Comparison of ENCODE assay signal across 10 cellular contexts in genomic region chr5:57442080-57442839, GRCh38. TPM values are rescaled to one million over a fixed set of nuclear protein-coding genes. Genes with fewer than 3 reads are reported as not detected.
DNase-seq lines count a peak whose midpoint lies in the region; ATAC-seq and TF ChIP-seq lines count a peak whose summit lies in the region.
"Had no signal": no experiment of that assay in that cellular context is flagged by ENCODE, and none has a peak within 500 bp of the region (broad histone marks: within the 10 kb centered on the region; RNA-seq: fewer than 3 reads in every experiment).

No MANE protein-coding gene starts in this region.

- peak overlapping the region; percentile 99 for H2BK120ac ChIP-seq in mesenchymal stem cell (ENCODE audit: low read depth, low read length)

- peak overlapping the region; percentile 27 for H3K9ac ChIP-seq in adipocyte (ENCODE audit: low read length)
- peak overlapping the region; percentile 68 for H3K9ac ChIP-seq in mesenchymal stem cell (ENCODE audit: low read length)

- peak overlapping the region; percentile 74 for H4K8ac ChIP-seq in mesenchymal stem cell (ENCODE audit: low read length)

- H2BK15ac ChIP-seq in mesenchymal stem cell (ENCODE audit: low read depth, poor library complexity, severe bottlenecking): no peak overlapping the region

- peak overlapping the region; percentile 54 for H3K27ac ChIP-seq in mesenchymal stem cell (ENCODE audit: low read length, poor library complexity, severe bottlenecking)

- no peak for ATAC-seq in HG02678 (IDR thresholded peaks at IDR 0.05; ENCODE audit: unreplicated experiment)
- no peak for ATAC-seq in HG03175 (IDR thresholded peaks at IDR 0.05; ENCODE audit: unreplicated experiment)
- ATAC-seq in GM18861 (IDR thresholded peaks at IDR 0.05; ENCODE audit: unreplicated experiment): no peak

- H3K4me1 ChIP-seq in adipocyte (ENCODE audit: control insufficient read depth, insufficient read depth, low read length) (peaks cover 46% of the 10 kb centered on the region), mesenchymal stem cell (ENCODE audit: control insufficient read depth, insufficient read depth, low read depth, low read length) (peaks cover 11% of the 10 kb centered on the region)

- WGBS in mesenchymal stem cell: 89% methylated on average over 2 of the region's 4 CpGs

- H3K79me1 ChIP-seq in mesenchymal stem cell (replicated peaks; ENCODE audit: low read length, poor library complexity, severe bottlenecking): no peaks in the 10 kb centered on the region

- H2BK5ac ChIP-seq in mesenchymal stem cell (ENCODE audit: low read depth, low read length, poor library complexity, severe bottlenecking): no peak overlapping the region

- H2AK5ac ChIP-seq in mesenchymal stem cell (ENCODE audit: low read length, severe bottlenecking): no peak overlapping the region

- H3K9me3 ChIP-seq in adipocyte (ENCODE audit: control insufficient read depth, low read length) (no peaks in the 10 kb centered on the region), mesenchymal stem cell (ENCODE audit: control insufficient read depth, low read length) (no peaks in the 10 kb centered on the region)

- no peak overlapping the region for H3K23ac ChIP-seq in mesenchymal stem cell (ENCODE audit: low read length in 2 of 2)

- peak overlapping the region; percentile 71 for H4K91ac ChIP-seq in mesenchymal stem cell (ENCODE audit: low read length)

- H3K27me3 ChIP-seq in adipocyte (replicated peaks; ENCODE audit: control insufficient read depth, insufficient read depth, low read length) (no peaks in the 10 kb centered on the region), mesenchymal stem cell (ENCODE audit: control insufficient read depth in 1 of 2, insufficient read depth in 1 of 2, low read length in 2 of 2) (no peaks in the 10 kb centered on the region)

- no peak for TF ChIP-seq CTCF in HFF-Myc (IDR thresholded peaks at IDR 0.05; ENCODE audit: low read depth, low read length, missing control alignments)

- H3K4ac ChIP-seq in mesenchymal stem cell (ENCODE audit: low read depth in 1 of 2, low read length in 2 of 2): peak overlapping the region; percentile 62 to 88

- H3K4me3 ChIP-seq in HFF-Myc (replicated peaks; ENCODE audit: low read depth, low read length): no peak overlapping the region
- peak overlapping the region; percentile 17 for H3K4me3 ChIP-seq in adipocyte (ENCODE audit: low read length)
- H3K4me3 ChIP-seq in mesenchymal stem cell (ENCODE audit: insufficient read depth in 1 of 2, low read depth in 1 of 2, low read length in 2 of 2): peak overlapping the region in 1 of 2 experiments; percentile 39

- no peak overlapping the region for H2AFZ ChIP-seq in mesenchymal stem cell (ENCODE audit: low read depth, low read length)

- DNase-seq in Daoy (ENCODE audit: low read depth) (peak; percentile 94), HFF-Myc (ENCODE audit: extremely low read depth, low read depth) (peak; percentile 95), adipocyte (ENCODE audit: low read depth) (peak; percentile 79), mesenchymal stem cell (peak; percentile 79), ecto neural progenitor cell (ENCODE audit: low spot score) (no peak)
- DNase-seq: activated gamma-delta T cell treated with Interleukin-2 at 50 U/mL for 16 hours, NCI-H2227 treated with DMSO at 0.1 percent for 48 hours had no signal

- peak overlapping the region; percentile 90 to 95 for H2BK12ac ChIP-seq in mesenchymal stem cell (ENCODE audit: low read length in 2 of 2)

- peak overlapping the region; percentile 81 to 95 for H3K18ac ChIP-seq in mesenchymal stem cell (ENCODE audit: low read depth in 1 of 2, low read length in 2 of 2)

- H3K14ac ChIP-seq in mesenchymal stem cell (ENCODE audit: low read length in 2 of 2): no peak overlapping the region

- no peaks in the 10 kb centered on the region for H3K36me3 ChIP-seq in adipocyte (ENCODE audit: control insufficient read depth, insufficient read depth, low read length, severe bottlenecking)
- H3K36me3 ChIP-seq in mesenchymal stem cell (ENCODE audit: control insufficient read depth in 1 of 2, insufficient read depth in 2 of 2, low read depth in 1 of 2, low read length in 2 of 2): no peaks in the 10 kb centered on the region

- H3K4me2 ChIP-seq in mesenchymal stem cell (ENCODE audit: low read length, poor library complexity, severe bottlenecking): no peak overlapping the region

RNA-seq across cellular contexts. Expression of gene ACTBL2, which starts 40.4 kb away (rescaled TPM):
- 7.1 and 8.7 TPM in 2 replicates for total RNA-seq in Daoy (2014; rRNA removed; shearing (Covaris generic))
- polyA plus RNA-seq in mesenchymal stem cell (2013, experiment 1 of 2): 0.23 TPM
- polyA plus RNA-seq in mesenchymal stem cell (2013, experiment 2 of 2): 0.16 TPM
